In genomic region chrX:75114638-75115037, GRCh38 we compare ENCODE assay signal across 2 cellular contexts.
TF ChIP-seq lines count a peak whose summit lies in the region.

No MANE protein-coding gene starts in this region.

TF ChIP-seq in A549, 52 proteins besides CTCF, POLR2A, EP300 and RAD21:
- peak; percentile 56 for TF ChIP-seq MAFK (IDR thresholded peaks at IDR 0.05; ENCODE audit: partially characterized antibody)
- TF ChIP-seq KDM5A (IDR thresholded peaks at IDR 0.05): no peak
- no peak for TF ChIP-seq SREBF2 (IDR thresholded peaks at IDR 0.05)
- no peak for TF ChIP-seq ZC3H11A (IDR thresholded peaks at IDR 0.05)
- TF ChIP-seq NR3C1 (IDR thresholded peaks at IDR 0.05): no peak
- TF ChIP-seq JUNB (IDR thresholded peaks at IDR 0.05): no peak
- TF ChIP-seq CEBPB (IDR thresholded peaks at IDR 0.05): no peak

TF ChIP-seq in GM23338, 12 proteins besides CTCF, POLR2A, EP300 and RAD21:
- TF ChIP-seq ETS1 (IDR thresholded peaks at IDR 0.05): no peak
- TF ChIP-seq ZNF331 (CRISPR knock-in tag; IDR thresholded peaks at IDR 0.05; ENCODE audit: low read depth): no peak
- no peak for TF ChIP-seq STAT1 (IDR thresholded peaks at IDR 0.05; ENCODE audit: unreplicated experiment)
- no peak for TF ChIP-seq EZH2 (IDR thresholded peaks at IDR 0.05; ENCODE audit: low read depth, unreplicated experiment)
- no peak for TF ChIP-seq ZNF114 (CRISPR knock-in tag; IDR thresholded peaks at IDR 0.05)
- no peak for TF ChIP-seq EZH2phosphoT487 (IDR thresholded peaks at IDR 0.05; ENCODE audit: unreplicated experiment)
- TF ChIP-seq JUNB (IDR thresholded peaks at IDR 0.05; ENCODE audit: unreplicated experiment): no peak
- TF ChIP-seq REST (IDR thresholded peaks at IDR 0.05; ENCODE audit: unreplicated experiment): no peak
- no peak for TF ChIP-seq POLR2AphosphoS5 (IDR thresholded peaks at IDR 0.05; ENCODE audit: low read depth)
- TF ChIP-seq ZNF462 (CRISPR knock-in tag; IDR thresholded peaks at IDR 0.05): no peak
- no peak for TF ChIP-seq NANOG (IDR thresholded peaks at IDR 0.05; ENCODE audit: borderline replicate concordance)
- no peak for TF ChIP-seq CREB1 (CRISPR knock-in tag; IDR thresholded peaks at IDR 0.05; ENCODE audit: low read depth)
